10 cellular contexts compared by ENCODE assay signal in the genomic region with DNA sequence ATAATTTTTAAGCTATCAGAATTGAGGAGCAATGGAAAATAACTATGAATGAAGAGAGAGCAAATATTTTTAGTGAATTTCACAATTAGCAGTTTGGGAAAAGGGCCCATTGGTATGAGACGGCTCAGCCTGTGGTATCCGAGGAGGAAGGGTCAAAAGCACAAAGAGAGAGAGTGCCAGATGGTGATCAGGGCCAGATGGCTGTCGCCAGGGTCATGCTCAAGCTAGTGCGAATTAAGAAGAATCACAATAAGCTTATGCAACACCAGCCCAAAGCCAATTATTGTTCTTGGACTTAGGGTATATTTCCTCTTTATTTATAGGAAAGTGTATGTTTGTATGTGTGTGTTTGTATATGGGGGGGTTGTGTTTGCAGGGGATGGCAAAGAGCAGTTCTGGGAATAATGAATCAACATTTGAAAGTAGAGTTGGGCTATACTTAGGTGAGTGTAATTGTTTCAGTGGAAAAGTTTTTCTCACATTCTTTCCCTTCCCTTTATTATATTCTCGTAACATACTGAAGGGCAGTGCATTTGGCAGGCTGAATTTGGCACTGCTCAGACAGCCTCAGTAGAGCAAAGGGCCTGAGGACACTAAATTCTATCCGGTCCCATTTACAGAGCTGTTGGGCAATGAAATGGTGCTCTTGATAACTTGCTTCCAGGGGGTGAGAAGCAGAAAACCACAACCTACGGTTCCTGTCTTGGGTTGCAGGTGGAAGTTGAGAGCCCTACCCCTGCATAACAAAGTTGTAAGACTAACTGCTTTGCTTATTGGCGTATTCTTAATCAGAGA. TPM values are rescaled to one million over a fixed set of nuclear protein-coding genes. Genes with fewer than 3 reads are reported as not detected.
DNase-seq lines count a peak whose midpoint lies in the region; ATAC-seq, FAIRE-seq and TF ChIP-seq lines count a peak whose summit lies in the region.
"Had no signal": no experiment of that assay in that cellular context is flagged by ENCODE, and none has a peak within 500 bp of the region (broad histone marks: within the 10 kb centered on the region; RNA-seq: fewer than 3 reads in every experiment).

No MANE protein-coding gene starts in this region.

- 35 to 40% methylated on average over 8 of the region's 8 CpGs for WGBS in pancreas, 2 donors

- no peaks in the 10 kb centered on the region for H3K27me3 Mint-ChIP-seq in CD8-positive, alpha-beta T cell (ENCODE audit: low read depth)
- no peaks in the 10 kb centered on the region for H3K27me3 Mint-ChIP-seq in mesothelial cell of epicardium (ENCODE audit: low read depth)

- no peak overlapping the region for H3K27ac Mint-ChIP-seq in CD8-positive, alpha-beta T cell
- H3K27ac Mint-ChIP-seq in mesothelial cell of epicardium = no peak overlapping the region

- peaks cover 3 to 13% (median 8%) of the 10 kb centered on the region in 3 donors for H3K4me1 ChIP-seq in pancreas
- no peaks in the 10 kb centered on the region for H3K4me1 ChIP-seq in CD8-positive, alpha-beta T cell (ENCODE audit: insufficient read depth, low read length)

- H3K9me3 ChIP-seq in pancreas = no peaks in the 10 kb centered on the region
- H3K9me3 ChIP-seq in CD8-positive, alpha-beta T cell (ENCODE audit: low read length) = peaks cover 3% of the 10 kb centered on the region

- H3K4me3 Mint-ChIP-seq in CD8-positive, alpha-beta T cell = no peak overlapping the region
- no peak overlapping the region for H3K4me3 Mint-ChIP-seq in mesothelial cell of epicardium

- H3K4me1 Mint-ChIP-seq in CD8-positive, alpha-beta T cell (ENCODE audit: low read depth) = no peaks in the 10 kb centered on the region
- H3K4me1 Mint-ChIP-seq in mesothelial cell of epicardium = no peaks in the 10 kb centered on the region

- H3K4me3 ChIP-seq in fibroblast of pulmonary artery (replicated peaks; ENCODE audit: low read depth, low read length) (no peak overlapping the region), pancreas (no peak overlapping the region)
- no peak overlapping the region for H3K4me3 ChIP-seq in CD8-positive, alpha-beta T cell (ENCODE audit: low read depth, low read length)

- intact Hi-C loops in pancreas (cut with DNase I) = no loop called here
- intact Hi-C loops in CD8-positive, alpha-beta T cell (cut with DNase I, micrococcal nuclease) = no loop called here

- TF ChIP-seq CTCF in fibroblast of pulmonary artery (IDR thresholded peaks at IDR 0.05; ENCODE audit: low read length, missing control alignments) (no peak), pancreas (IDR thresholded peaks at IDR 0.05) (no peak), mesothelial cell of epicardium (IDR thresholded peaks at IDR 0.05; ENCODE audit: unreplicated experiment) (no peak)
- TF ChIP-seq CTCF in CD8-positive, alpha-beta T cell (IDR thresholded peaks at IDR 0.05) = no peak

- no peaks in the 10 kb centered on the region for H3K27me3 ChIP-seq in pancreas
- H3K27me3 ChIP-seq in CD8-positive, alpha-beta T cell (ENCODE audit: insufficient read depth, low read length) = no peaks in the 10 kb centered on the region

- POLR2A ChIA-PET in CD8-positive, alpha-beta T cell (lab: Charles Lee) = no interaction called here

- ATAC-seq in pancreas = peak; percentile 57 to 80 (median 75)
- ATAC-seq in CD8-positive, alpha-beta T cell = no peak
- ATAC-seq: activated CD4-positive, CD25-positive, alpha-beta regulatory T cell treated with anti-CD3 and anti-CD28 coated beads, Interleukin-2, amount 50 U/mL, for 24 hours had no signal

- no peak for FAIRE-seq in pancreas (lab: Jason Lieb, UNC)

- CTCF ChIA-PET in CD8-positive, alpha-beta T cell (lab: Charles Lee) = interaction anchor here (0.6 to 1.4 kb wide), 8 partner anchors 9 to 53 kb away, joined by 3 to 5 read pairs (median 3); no protein-coding TSS in a partner anchor

- DNase-seq in AG20443 (ENCODE audit: low spot score) (peak; percentile 79), NCI-H524 treated with DMSO at 0.1 percent for 48 hours (lab: John Stamatoyannopoulos, UW) (peak; percentile 65), fibroblast of pulmonary artery (ENCODE audit: low read depth) (peak; percentile 66), pancreas (peak in 2 of 6 donors; percentile 34 to 45), NCI-H187 treated with DMSO at 0.1 percent for 48 hours (lab: John Stamatoyannopoulos, UW) (no peak), Kasumi-1 (lab: John Stamatoyannopoulos, UW) (no peak), mesothelial cell of epicardium (ENCODE audit: low spot score in 2 of 2, unreplicated experiment in 2 of 2) (no peak)
- no peak for DNase-seq in CD8-positive, alpha-beta T cell
- DNase-seq: activated naive CD4-positive, alpha-beta T cell treated with anti-CD3 and anti-CD28 coated beads, Interleukin-2, amount 50 U/mL, for 16 hours had no signal

- peaks cover 13% of the 10 kb centered on the region for H3K9me3 Mint-ChIP-seq in CD8-positive, alpha-beta T cell
- H3K9me3 Mint-ChIP-seq in mesothelial cell of epicardium = peaks cover 15% of the 10 kb centered on the region

- no peaks in the 10 kb centered on the region for H3K36me3 ChIP-seq in pancreas
- peaks cover 3% of the 10 kb centered on the region for H3K36me3 ChIP-seq in CD8-positive, alpha-beta T cell (ENCODE audit: insufficient read depth, low read length)

- peaks cover 18% of the 10 kb centered on the region for H3K36me3 Mint-ChIP-seq in CD8-positive, alpha-beta T cell
- peaks cover 16% of the 10 kb centered on the region for H3K36me3 Mint-ChIP-seq in mesothelial cell of epicardium

- H3K27ac ChIP-seq in pancreas = peak overlapping the region in 1 of 4 donors; percentile 70
- H3K27ac ChIP-seq in CD8-positive, alpha-beta T cell (ENCODE audit: low read depth, low read length) = no peak overlapping the region

RNA-seq across cellular contexts. Expression of gene DDR2, which starts 19.5 kb away (rescaled TPM):
- total RNA-seq in pancreas (10 to 100 TPM in 1 of 6 donors, 1 to 10 TPM in 5; 2.5 to 14.6 (median 5.4) TPM), mesothelial cell of epicardium (54.4 to 60.0 TPM (median 58.1 TPM) in 3 replicates)
- polyA plus RNA-seq in pancreas = 1 to 10 TPM; 1.4 to 2.8 TPM
- under 1 TPM; 0.25 to 0.38 TPM for total RNA-seq in CD8-positive, alpha-beta T cell

RNA-seq across cellular contexts. Expression of gene UAP1, which starts 51.3 kb away (rescaled TPM):
- total RNA-seq in pancreas (10 to 100 TPM; 42.0 to 53.8 (median 47.5) TPM), mesothelial cell of epicardium (29.4 to 31.0 TPM (median 30.4 TPM) in 3 replicates)
- 10 to 100 TPM; 38.7 to 47.3 TPM for polyA plus RNA-seq in pancreas
- 10 to 100 TPM; 71.5 to 73.9 TPM for total RNA-seq in CD8-positive, alpha-beta T cell

Comparison
In these comparisons a context has a peak if more than half of its experiments do, and no peak if none do; other contexts are left out.
1. DNase-seq: peak in AG20443 (single experiment), NCI-H524 treated with DMSO at 0.1 percent for 48 hours (single experiment) and fibroblast of pulmonary artery (single experiment); none in NCI-H187 treated with DMSO at 0.1 percent for 48 hours (single experiment), Kasumi-1 (0 of 2), CD8-positive, alpha-beta T cell (0 of 7) and mesothelial cell of epicardium (0 of 2).